ENCODE assay signal across 9 cellular contexts in genomic region chr10:49682879-49683278, GRCh38. TPM values are rescaled to one million over a fixed set of nuclear protein-coding genes. Genes with fewer than 3 reads are reported as not detected.
"Had no signal": no experiment of that assay in that cellular context is flagged by ENCODE, and none has a peak within 500 bp of the region (broad histone marks: within the 10 kb centered on the region; RNA-seq: fewer than 3 reads in every experiment).

No MANE protein-coding gene starts in this region.

- H3K4me2 ChIP-seq: GM23338, KMS-11 had no signal

- H3K9ac ChIP-seq: KMS-11 had no signal

- ATAC-seq: GM23338 had no signal

- H2AFZ ChIP-seq: GM23338 had no signal

- H3K27ac ChIP-seq: KMS-11 had no signal

- H3K4me3 ChIP-seq: GM23338 had no signal

- FAIRE-seq: H54, HTR-8/SVneo had no signal

- DNase-seq: H9, HCEC 1CT, Karpas-422, KBM-7 had no signal

RNA-seq across cellular contexts. Expression of gene C10orf53, which starts 3.4 kb away (rescaled TPM):
- total RNA-seq: GM23338, H9, HT-29 had no signal
- polyA plus RNA-seq: GM23338 had no signal
